In genomic region chr16:28494141-28494851, GRCh38 we compare ENCODE assay signal across 8 cellular contexts. TPM values are rescaled to one million over a fixed set of nuclear protein-coding genes. Genes with fewer than 3 reads are reported as not detected.
DNase-seq lines count a peak whose midpoint lies in the region; ATAC-seq and TF ChIP-seq lines count a peak whose summit lies in the region.

TSS of gene APOBR (plus strand) at chr16:28494643. CDS start at chr16:28494682, 39 bp downstream.

- H3K36me3 Mint-ChIP-seq in CD8-positive, alpha-beta T cell, result peaks cover 35% of the 10 kb centered on the region
- peaks cover 16 to 24% of the 10 kb centered on the region in 2 donors for H3K36me3 Mint-ChIP-seq in stimulated activated naive B cell treated with anti-CD40 and anti-IgM and Interleukin-4, amounts not matched to agents 10 μg/mL and 1 μg/mL and 100 μg/mL, for 72 hours

- H3K4me3 ChIP-seq in CD8-positive, alpha-beta T cell (ENCODE audit: low read depth, low read length), result peak within 1 kb of the TSS; percentile 82
- H3K4me3 ChIP-seq in mononuclear cell (ENCODE audit: low read length), result peak within 1 kb of the TSS; percentile 48

- no peaks in the 10 kb centered on the region for H3K27me3 ChIP-seq in CD8-positive, alpha-beta T cell (ENCODE audit: insufficient read depth, low read length)
- no peaks in the 10 kb centered on the region for H3K27me3 ChIP-seq in mononuclear cell (ENCODE audit: insufficient read depth, low read length)

- CTCF ChIA-PET in CD8-positive, alpha-beta T cell (lab: Charles Lee), result interaction anchor here (1.1 to 1.5 kb wide), 3 partner anchors 55 to 352 kb away, joined by 3 to 4 read pairs (median 4); partner anchors contain the start of genes SGF29 and TUFM

- H3K9me3 ChIP-seq in CD8-positive, alpha-beta T cell (ENCODE audit: low read length), result no peaks in the 10 kb centered on the region
- H3K9me3 ChIP-seq in mononuclear cell (ENCODE audit: low read depth, low read length), result no peaks in the 10 kb centered on the region

- H3K27ac ChIP-seq in CD8-positive, alpha-beta T cell (ENCODE audit: low read depth, low read length), result peak within 1 kb of the TSS; percentile 91

- peak; percentile 72 to 96 (median 87) for DNase-seq in CD8-positive, alpha-beta T cell
- DNase-seq in RPMI8226, result peak; percentile 46
- DNase-seq in activated effector memory CD4-positive, alpha-beta T cell treated with anti-CD3 and anti-CD28 coated beads, Interleukin-2, amount 50 U/mL, for 16 hours, result peak; percentile 93
- peak; percentile 88 for DNase-seq in stimulated activated naive B cell treated with anti-CD40 and anti-IgM and Interleukin-4, amounts not matched to agents 10 μg/mL and 1 μg/mL and 100 μg/mL, for 72 hours
- DNase-seq in NCI-H2171 (lab: John Stamatoyannopoulos, UW), result no peak
- DNase-seq in kidney glomerular epithelial cell (lab: John Stamatoyannopoulos, UW), result no peak

- peaks cover 61% of the 10 kb centered on the region for H3K4me1 Mint-ChIP-seq in CD8-positive, alpha-beta T cell (ENCODE audit: low read depth)
- H3K4me1 Mint-ChIP-seq in stimulated activated naive B cell treated with anti-CD40 and anti-IgM and Interleukin-4, amounts not matched to agents 10 μg/mL and 1 μg/mL and 100 μg/mL, for 72 hours, result peaks cover 48 to 53% of the 10 kb centered on the region in 2 donors

- POLR2A ChIA-PET in CD8-positive, alpha-beta T cell (lab: Charles Lee), result interaction anchor here (0.6 to 2.3 kb wide), 11 partner anchors 9 to 352 kb away, joined by 3 to 26 read pairs (median 3); partner anchors contain the start of genes SBK1 and SGF29

- TF ChIP-seq CTCF in CD8-positive, alpha-beta T cell (IDR thresholded peaks at IDR 0.05), result no peak

- intact Hi-C loops in CD8-positive, alpha-beta T cell (cut with DNase I, micrococcal nuclease), result loop anchor here (1.0 to 5.0 kb wide), 8 partner anchors 41 to 493 kb away; partner anchors contain the start of genes LAT (in 1 of the 2), RABEP2 (in 1 of the 2), SBK1 (in 1 of the 2) and SH2B1 (in 1 of the 2)

- H3K27me3 Mint-ChIP-seq in CD8-positive, alpha-beta T cell (ENCODE audit: low read depth), result no peaks in the 10 kb centered on the region
- H3K27me3 Mint-ChIP-seq in stimulated activated naive B cell treated with anti-CD40 and anti-IgM and Interleukin-4, amounts not matched to agents 10 μg/mL and 1 μg/mL and 100 μg/mL, for 72 hours, result no peaks in the 10 kb centered on the region

- peaks cover 45% of the 10 kb centered on the region for H3K4me1 ChIP-seq in CD8-positive, alpha-beta T cell (ENCODE audit: insufficient read depth, low read length)
- H3K4me1 ChIP-seq in mononuclear cell (ENCODE audit: insufficient read depth, low read length), result peaks cover 73% of the 10 kb centered on the region

- H3K36me3 ChIP-seq in CD8-positive, alpha-beta T cell (ENCODE audit: insufficient read depth, low read length), result no peaks in the 10 kb centered on the region

- H3K9me3 Mint-ChIP-seq in CD8-positive, alpha-beta T cell, result no peaks in the 10 kb centered on the region
- H3K9me3 Mint-ChIP-seq in stimulated activated naive B cell treated with anti-CD40 and anti-IgM and Interleukin-4, amounts not matched to agents 10 μg/mL and 1 μg/mL and 100 μg/mL, for 72 hours, result no peaks in the 10 kb centered on the region

- peak; percentile 81 for ATAC-seq in CD8-positive, alpha-beta T cell
- ATAC-seq in GM21786 (IDR thresholded peaks at IDR 0.05; ENCODE audit: unreplicated experiment), result peak; percentile 36
- peak; percentile 78 to 81 for ATAC-seq in stimulated activated naive B cell treated with anti-CD40 and anti-IgM and Interleukin-4, amounts not matched to agents 10 μg/mL and 1 μg/mL and 100 μg/mL, for 72 hours (replicated peaks)

- H3K4me3 Mint-ChIP-seq in CD8-positive, alpha-beta T cell, result peak within 1 kb of the TSS; percentile 87
- peak within 1 kb of the TSS; percentile 91 to 99 for H3K4me3 Mint-ChIP-seq in stimulated activated naive B cell treated with anti-CD40 and anti-IgM and Interleukin-4, amounts not matched to agents 10 μg/mL and 1 μg/mL and 100 μg/mL, for 72 hours

- H3K27ac Mint-ChIP-seq in CD8-positive, alpha-beta T cell, result peak within 1 kb of the TSS; percentile 100
- peak within 1 kb of the TSS; percentile 96 for H3K27ac Mint-ChIP-seq in stimulated activated naive B cell treated with anti-CD40 and anti-IgM and Interleukin-4, amounts not matched to agents 10 μg/mL and 1 μg/mL and 100 μg/mL, for 72 hours

RNA-seq across cellular contexts. Expression of gene APOBR, which starts in this region (rescaled TPM):
- 1 to 10 TPM; 6.3 TPM for total RNA-seq in CD8-positive, alpha-beta T cell
- 3.6 TPM for total RNA-seq in mononuclear cell

Comparison
In these comparisons a context has a peak if more than half of its experiments do, and no peak if none do; other contexts are left out.
1. DNase-seq: peak in CD8-positive, alpha-beta T cell (7 of 7), RPMI8226 (single experiment), activated effector memory CD4-positive, alpha-beta T cell treated with anti-CD3 and anti-CD28 coated beads, Interleukin-2, amount 50 U/mL, for 16 hours (single experiment) and stimulated activated naive B cell treated with anti-CD40 and anti-IgM and Interleukin-4, amounts not matched to agents 10 μg/mL and 1 μg/mL and 100 μg/mL, for 72 hours (single experiment); none in NCI-H2171 (single experiment) and kidney glomerular epithelial cell (single experiment).
2. Peak in every context shown above with its lines, with median percentiles within 50 percentile points of each other: ATAC-seq.